In genomic region chr6:53855940-53856339, GRCh38 we compare ENCODE assay signal across 27 cellular contexts.
"Had no signal": no experiment of that assay in that cellular context is flagged by ENCODE, and none has a peak within 500 bp of the region (broad histone marks: within the 10 kb centered on the region; RNA-seq: fewer than 3 reads in every experiment).

No MANE protein-coding gene starts in this region.

- H3K9me3 ChIP-seq: ascending aorta, SJCRH30 had no signal

- H3K4me3 ChIP-seq: ascending aorta, cardiac muscle cell, PC-9, SJCRH30, SK-N-MC had no signal

- H3K36me3 ChIP-seq: ascending aorta, cardiac muscle cell, SJCRH30 had no signal

- H2AFZ ChIP-seq: PC-9 had no signal

- H3K4me1 ChIP-seq: SJCRH30 had no signal

- DNase-seq: activated CD4-positive, alpha-beta T cell treated with anti-CD3 and anti-CD28 coated beads for 36 hours; activated CD4-positive, alpha-beta T cell treated with anti-CD3 and anti-CD28 coated beads, Interleukin-2, amount 10 ng/mL, durations not matched to agents 7 days and 5 days; activated CD4-positive, alpha-beta T cell treated with anti-CD3 and anti-CD28 coated beads, Interleukin-2, amount 50 U/mL, for 48 hours; activated CD8-positive, alpha-beta T cell treated with anti-CD3 and anti-CD28 coated beads, Interleukin-2, amount 10 ng/mL, durations not matched to agents 7 days and 5 days; activated gamma-delta T cell; activated naive CD4-positive, alpha-beta T cell treated with Interleukin-2 at 50 U/mL for 16 hours; activated naive CD8-positive, alpha-beta T cell treated with anti-CD3 and anti-CD28 coated beads, Interleukin-2, amount 10 ng/mL, durations not matched to agents 7 days and 5 days; activated T-cell treated with anti-CD3 and anti-CD28 coated beads, Interleukin-2, amount 50 U/mL, for 24 hours; amygdala; NCI-H1092 treated with DMSO at 0.1 percent for 48 hours; NCI-H1417; NCI-H146; NCI-H187 treated with DMSO at 0.1 percent for 48 hours; NCI-H2081; NCI-H226; NCI-H446 treated with DMSO at 0.1 percent for 48 hours; NCI-H524 treated with DMSO at 0.1 percent for 48 hours; NK-92 treated with Interleukin-12 subunit alpha and Interleukin-12 subunit beta, amount 100 ng/mL, for 24 hours; PC-9; SHP77; SJCRH30 had no signal

- ATAC-seq: activated CD4-positive, alpha-beta T cell treated with anti-CD3 and anti-CD28 coated beads for 36 hours; activated CD4-positive, CD25-positive, alpha-beta regulatory T cell treated with anti-CD3 and anti-CD28 coated beads, Interleukin-2, amount 50 U/mL, for 24 hours; activated CD8-positive, alpha-beta T cell treated with anti-CD3 and anti-CD28 coated beads, Interleukin-2, amount 10 ng/mL, durations not matched to agents 7 days and 5 days; WTC11 had no signal

- H3K27ac ChIP-seq: ascending aorta, cardiac muscle cell, RWPE1, SJCRH30, SK-N-MC had no signal

- H3K27me3 ChIP-seq: ascending aorta, cardiac muscle cell, SJCRH30 had no signal
